In the genomic region with DNA sequence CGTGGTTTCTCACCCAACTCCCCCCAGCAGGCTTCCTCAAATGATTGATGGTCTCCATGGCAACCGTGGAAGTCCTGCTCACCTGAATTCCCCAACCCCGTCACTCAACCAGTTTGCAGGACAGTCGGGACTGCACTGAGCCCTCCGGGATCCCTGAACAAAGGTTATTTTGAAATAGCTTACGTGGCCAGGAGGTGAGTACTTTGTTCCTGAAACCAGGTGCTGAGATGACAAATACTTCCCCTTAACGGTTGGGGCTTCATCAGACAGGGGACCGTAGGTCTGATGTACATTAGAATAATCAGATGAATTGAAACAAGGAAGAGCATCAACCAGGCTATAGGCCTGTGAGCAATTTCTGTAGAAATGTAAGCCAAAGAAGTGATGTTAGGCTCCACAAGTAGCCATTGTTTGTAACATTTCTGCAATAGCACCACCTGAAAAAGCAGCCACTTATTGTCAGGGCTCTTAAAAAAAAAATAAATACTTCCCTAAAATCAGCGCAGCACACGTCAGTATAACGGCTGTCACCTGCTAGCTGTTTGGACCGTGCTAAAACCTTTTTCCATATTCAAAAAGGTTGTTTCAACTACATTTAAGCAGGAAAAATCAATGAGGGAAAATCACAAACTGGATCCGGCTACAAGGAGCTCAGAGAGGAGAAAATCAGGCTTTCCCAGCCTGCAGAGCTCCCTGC, we compare ENCODE assay signal across 8 cellular contexts.
DNase-seq lines count a peak whose midpoint lies in the region; ATAC-seq and TF ChIP-seq lines count a peak whose summit lies in the region.

No MANE protein-coding gene starts in this region.

- H3K4me3 Mint-ChIP-seq in Calu3 (ENCODE audit: low read depth, unreplicated experiment) (peak overlapping the region; percentile 31), nephron progenitor cell (no peak overlapping the region)

- H3K27me3 Mint-ChIP-seq in Calu3 (ENCODE audit: unreplicated experiment) (no peaks in the 10 kb centered on the region), nephron progenitor cell (ENCODE audit: low read depth, poor library complexity) (peaks cover 8% of the 10 kb centered on the region)

- CTCF ChIA-PET in Calu3 (lab: Charles Lee): interaction anchor here (0.7 to 1.5 kb wide), 4 partner anchors 18 to 218 kb away, joined by 3 to 5 read pairs (median 4); no protein-coding TSS in a partner anchor

- H3K9me3 Mint-ChIP-seq in Calu3 (ENCODE audit: low read depth, unreplicated experiment) (no peaks in the 10 kb centered on the region), nephron progenitor cell (no peaks in the 10 kb centered on the region)

- ATAC-seq in GM21717 (IDR thresholded peaks at IDR 0.05; ENCODE audit: unreplicated experiment) (peak; percentile 33), HG03175 (IDR thresholded peaks at IDR 0.05; ENCODE audit: unreplicated experiment) (no peak), GM19455 (IDR thresholded peaks at IDR 0.05; ENCODE audit: unreplicated experiment) (no peak)

- intact Hi-C loops in Calu3 (cut with micrococcal nuclease; ENCODE audit: unreplicated experiment): loop anchor here (2.0 to 10.0 kb wide), 4 partner anchors 51 to 371 kb away; partner anchors contain the start of gene ID2

- H3K27ac Mint-ChIP-seq in Calu3 (ENCODE audit: unreplicated experiment): peak overlapping the region; percentile 93
- no peak overlapping the region for H3K27ac Mint-ChIP-seq in nephron progenitor cell

- TF ChIP-seq CTCF in Calu3 (IDR thresholded peaks at IDR 0.05; ENCODE audit: unreplicated experiment) (no peak), nephron progenitor cell (IDR thresholded peaks at IDR 0.05) (no peak)

- BruUV-seq in Calu3 (replicated peaks; lab: Mats Ljungman, UMichigan): no TSS peak

- H3K36me3 Mint-ChIP-seq in Calu3 (ENCODE audit: insufficient read depth, unreplicated experiment) (peaks cover 31% of the 10 kb centered on the region), nephron progenitor cell (ENCODE audit: low read depth) (no peaks in the 10 kb centered on the region)

- peak; percentile 85 for DNase-seq in Calu3
- DNase-seq in NOMO-1 (lab: John Stamatoyannopoulos, UW; ENCODE audit: unreplicated experiment in 2 of 2): peak; percentile 43 to 67
- DNase-seq in left kidney (ENCODE audit: low read depth, low spot score): peak; percentile 64
- DNase-seq in nephron progenitor cell: no peak
- no peak for DNase-seq in DMS114 treated with DMSO at 0.1 percent for 48 hours (lab: John Stamatoyannopoulos, UW; ENCODE audit: unreplicated experiment)

- H3K4me1 Mint-ChIP-seq in Calu3 (ENCODE audit: low read depth, unreplicated experiment): peaks cover 98% of the 10 kb centered on the region
- H3K4me1 Mint-ChIP-seq in nephron progenitor cell: peaks cover 18% of the 10 kb centered on the region

Comparison
In these comparisons a context has a peak if more than half of its experiments do, and no peak if none do; other contexts are left out.
1. DNase-seq: peak in Calu3 (single experiment), NOMO-1 (2 of 2) and left kidney (single experiment); none in nephron progenitor cell (single experiment) and DMS114 treated with DMSO at 0.1 percent for 48 hours (single experiment).